ENCODE assay signal across 11 cellular contexts in genomic region chr12:56150563-56150962, GRCh38. TPM values are rescaled to one million over a fixed set of nuclear protein-coding genes. Genes with fewer than 3 reads are reported as not detected.
DNase-seq lines count a peak whose midpoint lies in the region; ATAC-seq, FAIRE-seq and TF ChIP-seq lines count a peak whose summit lies in the region.
"Had no signal": no experiment of that assay in that cellular context is flagged by ENCODE, and none has a peak within 500 bp of the region (broad histone marks: within the 10 kb centered on the region; RNA-seq: fewer than 3 reads in every experiment).

No MANE protein-coding gene starts in this region.

- H3K36me3 ChIP-seq in SU-DHL-6 (ENCODE audit: low read length) = no peaks in the 10 kb centered on the region
- H3K36me3 ChIP-seq: adrenal gland had no signal

- DNase-seq in activated naive CD4-positive, alpha-beta T cell treated with anti-CD3 and anti-CD28 coated beads, Interleukin-2, amount 50 U/mL, for 16 hours = no peak
- peak; percentile 54 for DNase-seq in epithelial cell of esophagus (ENCODE audit: low read depth)
- DNase-seq in type B pancreatic cell (ENCODE audit: extremely low spot score, unreplicated experiment) = no peak
- no peak for DNase-seq in OCI-M2 (lab: John Stamatoyannopoulos, UW; ENCODE audit: unreplicated experiment)
- DNase-seq in D721Med (ENCODE audit: insufficient read length, low spot score) = no peak
- DNase-seq: adrenal gland, MG63, nucleus accumbens had no signal

- H3K4me1 Mint-ChIP-seq in activated naive CD4-positive, alpha-beta T cell treated with anti-CD3 and anti-CD28 coated beads, Interleukin-2, amount 50 U/mL, for 24 hours = peaks cover 29% of the 10 kb centered on the region
- H3K4me1 Mint-ChIP-seq in type B pancreatic cell (ENCODE audit: unreplicated experiment) = peaks cover 33% of the 10 kb centered on the region

- TF ChIP-seq CTCF in SU-DHL-6 (IDR thresholded peaks at IDR 0.05; ENCODE audit: insufficient read depth, low read length, poor library complexity, severe bottlenecking) = no peak
- no peak for TF ChIP-seq CTCF in epithelial cell of esophagus (IDR thresholded peaks at IDR 0.05; ENCODE audit: insufficient read depth, low read depth, low read length, missing control alignments)
- no peak for TF ChIP-seq CTCF in type B pancreatic cell (conservative IDR thresholded peaks at IDR 0.05)
- TF ChIP-seq CTCF in D721Med (IDR thresholded peaks at IDR 0.05; ENCODE audit: insufficient read depth, missing control alignments) = no peak

- H3K9ac ChIP-seq in SU-DHL-6 (ENCODE audit: low read length) = no peak overlapping the region

- no peaks in the 10 kb centered on the region for H3K27me3 ChIP-seq in SU-DHL-6 (ENCODE audit: low read length)
- H3K27me3 ChIP-seq: adrenal gland, MG63 had no signal

- no peaks in the 10 kb centered on the region for H3K27me3 Mint-ChIP-seq in activated naive CD4-positive, alpha-beta T cell treated with anti-CD3 and anti-CD28 coated beads, Interleukin-2, amount 50 U/mL, for 24 hours
- no peaks in the 10 kb centered on the region for H3K27me3 Mint-ChIP-seq in type B pancreatic cell

- H3K9me3 Mint-ChIP-seq in activated naive CD4-positive, alpha-beta T cell treated with anti-CD3 and anti-CD28 coated beads, Interleukin-2, amount 50 U/mL, for 24 hours = no peaks in the 10 kb centered on the region
- H3K9me3 Mint-ChIP-seq in type B pancreatic cell = no peaks in the 10 kb centered on the region

- H3K4me3 ChIP-seq in SU-DHL-6 (ENCODE audit: insufficient read depth, low read length, poor library complexity, severe bottlenecking) (no peak overlapping the region), epithelial cell of esophagus (ENCODE audit: low read length) (no peak overlapping the region)

- H3K27ac Mint-ChIP-seq in activated naive CD4-positive, alpha-beta T cell treated with anti-CD3 and anti-CD28 coated beads, Interleukin-2, amount 50 U/mL, for 24 hours = peak overlapping the region; percentile 99
- peak overlapping the region; percentile 74 for H3K27ac Mint-ChIP-seq in type B pancreatic cell

- no peak overlapping the region for H3K27ac ChIP-seq in SU-DHL-6 (ENCODE audit: low read depth, low read length)

- H3K4me2 ChIP-seq in SU-DHL-6 (ENCODE audit: low read depth, low read length, poor library complexity, severe bottlenecking) = peak overlapping the region; percentile 80

- H4K20me1 ChIP-seq in SU-DHL-6 (ENCODE audit: low read depth, low read length) = no peaks in the 10 kb centered on the region

- peaks cover 21% of the 10 kb centered on the region; the same call in 1 of the 2 replicates for H3F3A ChIP-seq in SU-DHL-6 (ENCODE audit: insufficient read depth)

- FAIRE-seq in D721Med (lab: Jason Lieb, UNC) = no peak

- H3K36me3 Mint-ChIP-seq in activated naive CD4-positive, alpha-beta T cell treated with anti-CD3 and anti-CD28 coated beads, Interleukin-2, amount 50 U/mL, for 24 hours = no peaks in the 10 kb centered on the region
- peaks cover 4% of the 10 kb centered on the region for H3K36me3 Mint-ChIP-seq in type B pancreatic cell

- H3K9me2 ChIP-seq in SU-DHL-6 (replicated peaks; ENCODE audit: insufficient read depth, low read length) = no peaks in the 10 kb centered on the region

- no peaks in the 10 kb centered on the region for H3K9me3 ChIP-seq in SU-DHL-6 (ENCODE audit: insufficient read depth, low read length)
- H3K9me3 ChIP-seq: adrenal gland, MG63 had no signal

- H2AFZ ChIP-seq in SU-DHL-6 (ENCODE audit: low read depth, low read length, severe bottlenecking) = no peak overlapping the region

- ATAC-seq in GM21529 (IDR thresholded peaks at IDR 0.05; ENCODE audit: unreplicated experiment) = no peak

- H3K79me2 ChIP-seq in SU-DHL-6 (ENCODE audit: insufficient read depth, low read length) = peaks cover 6% of the 10 kb centered on the region; the same call in 1 of the 2 replicates

- H3K4me3 Mint-ChIP-seq in activated naive CD4-positive, alpha-beta T cell treated with anti-CD3 and anti-CD28 coated beads, Interleukin-2, amount 50 U/mL, for 24 hours = peak overlapping the region; percentile 57
- peak overlapping the region; percentile 94 for H3K4me3 Mint-ChIP-seq in type B pancreatic cell

RNA-seq across cellular contexts. Expression of gene MYL6B, which starts 1.8 kb away (rescaled TPM):
- 66.2 and 161 TPM in 2 replicates for total RNA-seq in type B pancreatic cell (ENCODE audit: low replicate concordance)

RNA-seq across cellular contexts. Expression of gene MYL6, which starts 7.6 kb away (rescaled TPM):
- 1,223 and 1,943 TPM in 2 replicates for total RNA-seq in type B pancreatic cell (ENCODE audit: low replicate concordance)

RNA-seq across cellular contexts. Expression of gene ESYT1, which starts 22.5 kb away (rescaled TPM):
- 81.4 and 96.3 TPM in 2 replicates for total RNA-seq in type B pancreatic cell (ENCODE audit: low replicate concordance)

RNA-seq across cellular contexts. Expression of gene ZC3H10, which starts 32.5 kb away (rescaled TPM):
- total RNA-seq in type B pancreatic cell (ENCODE audit: low replicate concordance) = 11.6 and 12.1 TPM in 2 replicates

RNA-seq across cellular contexts. Expression of gene RPL41, which starts 34.1 kb away (rescaled TPM):
- 4,566 and 4,714 TPM in 2 replicates for total RNA-seq in type B pancreatic cell (ENCODE audit: low replicate concordance)
